In genomic region chr17:75059369-75060345, GRCh38 we compare ENCODE assay signal across 8 cellular contexts. TPM values are rescaled to one million over a fixed set of nuclear protein-coding genes. Genes with fewer than 3 reads are reported as not detected.
DNase-seq lines count a peak whose midpoint lies in the region; ATAC-seq and TF ChIP-seq lines count a peak whose summit lies in the region.

No MANE protein-coding gene starts in this region.

- DNase-seq in GM03348 (ENCODE audit: low spot score) (peak; percentile 82), NCI-H82 (lab: John Stamatoyannopoulos, UW) (peak; percentile 94), lower lobe of right lung (no peak), vagina (ENCODE audit: extremely low spot score in 2 of 2) (no peak), NCI-H446 treated with DMSO at 0.1 percent for 48 hours (lab: John Stamatoyannopoulos, UW) (no peak), GF-D8 (lab: John Stamatoyannopoulos, UW) (no peak)

- H3K36me3 ChIP-seq in lower lobe of right lung = peaks cover 84% of the 10 kb centered on the region
- peaks cover 0 to 55% of the 10 kb centered on the region in 2 donors for H3K36me3 ChIP-seq in vagina

- no peaks in the 10 kb centered on the region for H3K9me3 ChIP-seq in lower lobe of right lung
- no peaks in the 10 kb centered on the region for H3K9me3 ChIP-seq in vagina

- intact Hi-C loops in lower lobe of right lung (cut with DNase I) (no loop called here), vagina (cut with DNase I) (no loop called here)

- no peak for TF ChIP-seq POLR2A in vagina (IDR thresholded peaks at IDR 0.05)

- H3K4me3 ChIP-seq in lower lobe of right lung = no peak overlapping the region
- no peak overlapping the region for H3K4me3 ChIP-seq in vagina

- H3K27me3 ChIP-seq in lower lobe of right lung (ENCODE audit: low read depth) (no peaks in the 10 kb centered on the region), vagina (no peaks in the 10 kb centered on the region)

- ATAC-seq in lower lobe of right lung (peak; percentile 77), HG03135 (IDR thresholded peaks at IDR 0.05; ENCODE audit: unreplicated experiment) (no peak)

- peak overlapping the region; percentile 88 for H3K27ac ChIP-seq in cingulate gyrus (ENCODE audit: low read depth, low read length)
- peak overlapping the region; percentile 64 for H3K27ac ChIP-seq in lower lobe of right lung
- peak overlapping the region; percentile 9 for H3K27ac ChIP-seq in vagina

- peaks cover 14% of the 10 kb centered on the region for H3K4me1 ChIP-seq in lower lobe of right lung
- peaks cover 4% of the 10 kb centered on the region for H3K4me1 ChIP-seq in vagina

- peak; percentile 45 for TF ChIP-seq CTCF in lower lobe of right lung (IDR thresholded peaks at IDR 0.05)
- peak in 2 of 3 experiments; percentile 21 to 41 for TF ChIP-seq CTCF in vagina (IDR thresholded peaks at IDR 0.05)

RNA-seq across cellular contexts. Expression of gene KCTD2, which starts 12.6 kb away (rescaled TPM):
- total RNA-seq in lower lobe of right lung (22.9 TPM), vagina (17.2 TPM)

RNA-seq across cellular contexts. Expression of gene ATP5PD, which starts 12.9 kb away (rescaled TPM):
- total RNA-seq in lower lobe of right lung = 171 TPM
- 149 TPM for total RNA-seq in vagina

RNA-seq across cellular contexts. Expression of gene SLC16A5, which starts 28.1 kb away (rescaled TPM):
- total RNA-seq in lower lobe of right lung = 32.3 TPM
- total RNA-seq in vagina = 26.8 TPM

RNA-seq across cellular contexts. Expression of gene MRPL58, which starts 47.2 kb away (rescaled TPM):
- total RNA-seq in lower lobe of right lung (22.4 TPM), vagina (33.6 TPM)

RNA-seq across cellular contexts. Expression of gene ARMC7, which starts 50.1 kb away (rescaled TPM):
- 16.7 TPM for total RNA-seq in lower lobe of right lung
- total RNA-seq in vagina = 12.8 TPM

Comparison
In these comparisons a context has a peak if more than half of its experiments do, and no peak if none do; other contexts are left out.
1. DNase-seq: peak in GM03348 (single experiment) and NCI-H82 (single experiment); none in lower lobe of right lung (single experiment), vagina (0 of 2), NCI-H446 treated with DMSO at 0.1 percent for 48 hours (single experiment) and GF-D8 (single experiment).
2. H3K27ac ChIP-seq: peak in every context shown above with its lines; median percentile 88 in cingulate gyrus; 64 in lower lobe of right lung; 9 in vagina.